Comparison of ENCODE assay signal across 23 cellular contexts in the genomic region with DNA sequence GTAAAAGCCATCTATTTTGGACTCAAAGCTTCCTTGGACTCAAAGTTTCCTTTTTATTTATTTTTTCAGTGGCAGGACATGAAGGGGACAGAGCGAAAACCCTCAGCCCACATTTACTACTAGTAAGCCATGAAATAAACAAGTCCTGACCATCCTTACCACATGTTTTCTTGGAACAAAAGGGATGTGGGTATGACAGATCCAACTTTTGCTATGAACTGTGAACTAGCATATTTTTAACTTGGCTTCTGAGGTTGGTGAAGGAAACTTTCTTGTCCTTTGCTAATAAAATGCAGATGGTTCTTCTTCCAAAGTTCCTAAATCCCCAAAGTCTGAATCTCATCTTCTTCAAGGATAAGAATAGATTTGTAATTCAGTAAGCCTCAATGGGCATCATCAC.
"Had no signal": no experiment of that assay in that cellular context is flagged by ENCODE, and none has a peak within 500 bp of the region (broad histone marks: within the 10 kb centered on the region; RNA-seq: fewer than 3 reads in every experiment).

No MANE protein-coding gene starts in this region.

- DNase-seq: activated CD4-positive, alpha-beta memory T cell treated with anti-CD3 and anti-CD28 coated beads for 36 hours; activated CD4-positive, alpha-beta T cell treated with anti-CD3 and anti-CD28 coated beads, Interleukin-2, amount 10 ng/mL, durations not matched to agents 7 days and 5 days; activated CD4-positive, CD25-positive, alpha-beta regulatory T cell; activated CD8-positive, alpha-beta memory T cell treated with anti-CD3 and anti-CD28 coated beads for 24 hours; activated effector memory CD4-positive, alpha-beta T cell treated with anti-CD3 and anti-CD28 coated beads, Interleukin-2, amount 50 U/mL, for 16 hours; activated naive CD4-positive, alpha-beta T cell treated with Interleukin-2 at 50 U/mL for 16 hours; activated naive CD8-positive, alpha-beta T cell treated with anti-CD3 and anti-CD28 coated beads, Interleukin-2, amount 50 U/mL, for 24 hours; activated T-cell treated with anti-CD3 and anti-CD28 coated beads, Interleukin-2, amount 50 U/mL, for 4 hours; amniotic stem cell; brain microvascular endothelial cell; Kasumi-1; NCI-H1092; NCI-H1417; NCI-H1930; NCI-H510A treated with DMSO at 0.1 percent for 48 hours; PC-3; SHP77 treated with DMSO at 0.1 percent for 48 hours; T-cell; T-helper 2 cell had no signal

- H3K4me3 ChIP-seq: ascending aorta, cardiac muscle cell had no signal

- ATAC-seq: activated naive CD4-positive, alpha-beta T cell treated with anti-CD3 and anti-CD28 coated beads, Interleukin-2, amount 50 U/mL, for 72 hours; activated naive CD8-positive, alpha-beta T cell treated with anti-CD3 and anti-CD28 coated beads, Interleukin-2, amount 50 U/mL, for 24 hours; activated T-cell treated with anti-CD3 and anti-CD28 coated beads, Interleukin-2, amount 50 U/mL, for 4 hours; PC-3; T-cell had no signal

- H3K4me1 ChIP-seq: ascending aorta had no signal

- H3K36me3 ChIP-seq: ascending aorta, brain microvascular endothelial cell, cardiac muscle cell had no signal

- H3K9me3 ChIP-seq: ascending aorta had no signal

- H3K27ac ChIP-seq: ascending aorta, brain microvascular endothelial cell, cardiac muscle cell, VCaP had no signal

- H3K27me3 ChIP-seq: ascending aorta, brain microvascular endothelial cell, cardiac muscle cell had no signal
